ENCODE assay signal across 8 cellular contexts in the genomic region with DNA sequence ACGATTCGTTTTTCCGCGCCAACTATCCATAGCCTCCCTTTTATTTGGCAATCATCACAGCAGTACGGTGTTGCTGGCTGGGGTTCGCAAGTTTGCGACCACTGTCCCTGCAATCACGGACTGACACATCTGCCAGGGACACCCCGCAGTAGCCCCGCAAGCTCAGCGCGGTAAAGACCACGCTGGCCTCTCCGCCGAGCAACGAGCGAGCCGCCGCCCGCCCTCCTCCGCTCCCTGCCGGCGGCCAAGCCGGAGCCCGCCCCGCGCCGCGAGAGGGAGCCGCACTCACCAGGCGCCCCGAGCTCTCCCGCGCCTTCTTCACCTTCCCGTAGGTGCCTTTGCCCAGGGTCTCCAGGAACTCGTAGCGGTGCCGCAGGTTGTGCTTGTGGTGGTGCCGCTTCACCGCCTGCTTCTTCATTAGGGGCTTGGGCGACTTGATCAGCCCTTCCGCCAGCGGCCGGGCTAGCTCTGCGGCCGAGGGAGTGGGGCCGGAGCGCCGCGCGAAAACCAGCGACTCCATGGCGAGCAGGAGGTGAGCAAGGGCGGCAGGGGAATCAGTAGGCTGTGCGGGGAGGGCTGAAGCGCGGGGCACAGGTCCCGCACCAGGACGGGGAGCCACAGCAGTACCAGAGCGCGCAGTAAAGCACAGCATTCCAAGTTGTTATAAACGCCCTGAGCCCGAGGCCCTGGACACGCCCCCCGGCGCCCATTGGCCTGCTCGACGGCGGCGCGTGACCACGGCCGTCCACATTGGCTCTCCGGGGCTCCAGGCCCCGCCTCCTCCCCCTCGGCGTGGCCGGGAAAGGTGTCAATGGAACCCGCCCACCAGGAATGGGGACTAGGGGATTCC. TPM values are rescaled to one million over a fixed set of nuclear protein-coding genes. Genes with fewer than 3 reads are reported as not detected.
DNase-seq lines count a peak whose midpoint lies in the region; ATAC-seq and TF ChIP-seq lines count a peak whose summit lies in the region.

NUAK2 (minus strand) TSS at position 637 of the 850 bp plus-strand sequence; CDS start at position 520, 117 bp downstream.

- TF ChIP-seq CTCF in GM12874 (IDR thresholded peaks at IDR 0.05; ENCODE audit: insufficient read depth, low read depth, low read length) (0 out of 2 replicates have a peak, but pooled peaks have one; percentile 36), heart right ventricle (IDR thresholded peaks at IDR 0.05) (peak in 6 of 9 donors; percentile 25 to 62 (median 46)), tibial artery (IDR thresholded peaks at IDR 0.05) (peak in 1 of 2 experiments; percentile 9)

- peak within 1 kb of the TSS; percentile 95 for H3K27ac Mint-ChIP-seq in T-helper 17 cell

- peak within 1 kb of the TSS; percentile 90 for H3K18ac ChIP-seq in trophoblast cell (ENCODE audit: low read length)

- peak within 1 kb of the TSS; percentile 58 for H2AFZ ChIP-seq in trophoblast cell (ENCODE audit: insufficient read depth, low read length, poor library complexity)

- H3K9ac ChIP-seq in trophoblast cell (ENCODE audit: low read length) = peak within 1 kb of the TSS; percentile 96

- H3K14ac ChIP-seq in trophoblast cell (ENCODE audit: low read length) = peak within 1 kb of the TSS; percentile 82

- peak within 1 kb of the TSS; percentile 21 for H2AK5ac ChIP-seq in trophoblast cell (ENCODE audit: low read length)

- 1 to 2% methylated on average over 78 to 79 of the region's 79 CpGs for WGBS in heart right ventricle, 2 donors
- WGBS in trophoblast cell (ENCODE audit: extremely low coverage, insufficient coverage, insufficient read length) = no CpG with 5 or more reads among the region's 79 CpGs

- peak within 1 kb of the TSS; percentile 98 for H3K4me3 Mint-ChIP-seq in T-helper 17 cell

- peak within 1 kb of the TSS; percentile 84 for H2BK5ac ChIP-seq in trophoblast cell (ENCODE audit: low read depth, low read length, poor library complexity)

- peaks cover 25% of the 10 kb centered on the region for H3K79me1 ChIP-seq in trophoblast cell (ENCODE audit: low read length)

- peak within 1 kb of the TSS; percentile 73 for H4K8ac ChIP-seq in trophoblast cell (ENCODE audit: low read depth, low read length)

- H3K23ac ChIP-seq in trophoblast cell (ENCODE audit: low read length) = peak within 1 kb of the TSS; percentile 29

- H3K36me3 ChIP-seq in heart right ventricle = no peaks in the 10 kb centered on the region
- H3K36me3 ChIP-seq in trophoblast cell (ENCODE audit: control insufficient read depth in 1 of 2, insufficient read depth in 2 of 2, low read length in 2 of 2) = peaks cover 13 to 14% of the 10 kb centered on the region in 2 experiments
- H3K36me3 ChIP-seq in tibial artery = no peaks in the 10 kb centered on the region

- H3K9me3 ChIP-seq in T-helper 17 cell (ENCODE audit: control insufficient read depth, low read length, poor library complexity, severe bottlenecking) (no peaks in the 10 kb centered on the region), heart right ventricle (no peaks in the 10 kb centered on the region), trophoblast cell (ENCODE audit: insufficient read depth, low read depth, low read length) (no peaks in the 10 kb centered on the region), tibial artery (no peaks in the 10 kb centered on the region)

- peak within 1 kb of the TSS; percentile 55 for H2BK12ac ChIP-seq in trophoblast cell (ENCODE audit: low read length)

- H3K79me2 ChIP-seq in trophoblast cell (ENCODE audit: control insufficient read depth, insufficient read depth, low read length, poor library complexity) = peaks cover 44% of the 10 kb centered on the region

- H3K4me1 Mint-ChIP-seq in T-helper 17 cell = peaks cover 54% of the 10 kb centered on the region

- peaks cover 7% of the 10 kb centered on the region for H3K36me3 Mint-ChIP-seq in T-helper 17 cell (ENCODE audit: low read depth)

- H3K4me1 ChIP-seq in heart right ventricle (peaks cover 18 to 64% (median 41%) of the 10 kb centered on the region in 9 donors), trophoblast cell (ENCODE audit: control insufficient read depth in 1 of 2, insufficient read depth in 2 of 2, low read length in 2 of 2) (peaks cover 37 to 39% of the 10 kb centered on the region in 2 experiments), tibial artery (peaks cover 0 to 42% (median 21%) of the 10 kb centered on the region in 4 donors)

- peaks cover 6% of the 10 kb centered on the region for H3K27me3 Mint-ChIP-seq in T-helper 17 cell

- H3K4me2 ChIP-seq in trophoblast cell (ENCODE audit: low read length) = peak within 1 kb of the TSS; percentile 67

- peak within 1 kb of the TSS; percentile 49 for H4K12ac ChIP-seq in trophoblast cell (ENCODE audit: low read depth, low read length)

- peak within 1 kb of the TSS; percentile 28 to 98 (median 66) for H3K4me3 ChIP-seq in heart right ventricle
- H3K4me3 ChIP-seq in trophoblast cell (ENCODE audit: low read depth, low read length) = peak within 1 kb of the TSS; percentile 96
- H3K4me3 ChIP-seq in tibial artery = peak within 1 kb of the TSS; percentile 58 to 68

- H2BK120ac ChIP-seq in trophoblast cell (ENCODE audit: insufficient read depth, low read length, poor library complexity) = peak within 1 kb of the TSS; percentile 55

- ATAC-seq in T-helper 17 cell (peak; percentile 92), heart right ventricle (peak; percentile 92 to 96 (median 95)), HG03342 (IDR thresholded peaks at IDR 0.05; ENCODE audit: unreplicated experiment) (no peak)

- H3K27me3 ChIP-seq in heart right ventricle (peaks cover 0 to 8% (median 7%) of the 10 kb centered on the region in 7 donors), trophoblast cell (ENCODE audit: insufficient read depth, low read length) (no peaks in the 10 kb centered on the region), tibial artery (peaks cover 0 to 7% of the 10 kb centered on the region in 2 donors)

- peak within 1 kb of the TSS; percentile 53 for H4K91ac ChIP-seq in trophoblast cell (ENCODE audit: low read depth, low read length)

- H3K27ac ChIP-seq in heart right ventricle = peak within 1 kb of the TSS; percentile 21 to 97 (median 62)
- H3K27ac ChIP-seq in trophoblast cell (ENCODE audit: low read depth, low read length) = peak within 1 kb of the TSS; percentile 67
- peak within 1 kb of the TSS; percentile 29 to 48 for H3K27ac ChIP-seq in tibial artery

- peak within 1 kb of the TSS; percentile 97 for H3K4ac ChIP-seq in trophoblast cell (ENCODE audit: low read depth, low read length)

- DNase-seq in NCI-H1417 (lab: John Stamatoyannopoulos, UW) = peak; percentile 93 to 100 (median 95)
- peak; percentile 79 to 86 (median 84) for DNase-seq in T-helper 17 cell
- DNase-seq in amniotic stem cell (lab: John Stamatoyannopoulos, UW) = peak; percentile 74
- DNase-seq in heart right ventricle = peak; percentile 89 to 91
- peak; percentile 99 for DNase-seq in trophoblast cell
- DNase-seq in tibial artery = peak; percentile 89 to 91

- intact Hi-C loops in heart right ventricle (cut with DNase I) (no loop called here), tibial artery (cut with DNase I; ENCODE audit: low total_unique reads) (no loop called here)

RNA-seq across cellular contexts. Expression of gene NUAK2, which starts in this region (rescaled TPM):
- total RNA-seq in T-helper 17 cell (1 to 10 TPM; 5.1 to 8.6 TPM), heart right ventricle (1 to 10 TPM in 2 of 10 donors, under 1 TPM in 8; 0.25 to 3.1 (median 0.56) TPM)
- under 1 TPM; 0.29 to 0.45 TPM for polyA plus RNA-seq in heart right ventricle
- polyA plus RNA-seq in trophoblast cell (2013) = 20.4 and 22.1 TPM in 2 replicates
